Comparison of ENCODE assay signal across 30 cellular contexts in genomic region chr16:22635801-22636200, GRCh38.
DNase-seq lines count a peak whose midpoint lies in the region; ATAC-seq and TF ChIP-seq lines count a peak whose summit lies in the region.
"Had no signal": no experiment of that assay in that cellular context is flagged by ENCODE, and none has a peak within 500 bp of the region (broad histone marks: within the 10 kb centered on the region; RNA-seq: fewer than 3 reads in every experiment).

No MANE protein-coding gene starts in this region.

- peaks cover 38% of the 10 kb centered on the region for H3K4me1 ChIP-seq in iPS-15b (ENCODE audit: control insufficient read depth, insufficient read depth, low read length)
- H3K4me1 ChIP-seq in SJCRH30 = no peaks in the 10 kb centered on the region
- H3K4me1 ChIP-seq: BE2C, SJSA1 had no signal

- no peak overlapping the region for H3K4me3 Mint-ChIP-seq in activated CD8-positive, alpha-beta memory T cell treated with anti-CD3 and anti-CD28 coated beads, Interleukin-2, amount 10 ng/mL, durations not matched to agents 7 days and 5 days
- H3K4me3 Mint-ChIP-seq: CD14-positive monocyte; CD8-positive, alpha-beta memory T cell; HFFc6 had no signal

- CTCF ChIA-PET in activated CD8-positive, alpha-beta memory T cell treated with anti-CD3 and anti-CD28 coated beads, Interleukin-2, amount 10 ng/mL, durations not matched to agents 7 days and 5 days (lab: Charles Lee) = interaction anchor here (0.9 to 1.6 kb wide), 2 partner anchors 9 kb away, joined by 3 to 4 read pairs; no protein-coding TSS in a partner anchor

- H3K9me3 Mint-ChIP-seq in activated CD8-positive, alpha-beta memory T cell treated with anti-CD3 and anti-CD28 coated beads, Interleukin-2, amount 10 ng/mL, durations not matched to agents 7 days and 5 days (ENCODE audit: low read depth) = no peaks in the 10 kb centered on the region
- H3K9me3 Mint-ChIP-seq: CD14-positive monocyte; CD8-positive, alpha-beta memory T cell; HFFc6 had no signal

- ATAC-seq in activated CD8-positive, alpha-beta memory T cell treated with anti-CD3 and anti-CD28 coated beads, Interleukin-2, amount 10 ng/mL, durations not matched to agents 7 days and 5 days = no peak
- ATAC-seq: K562, Right ventricle myocardium inferior had no signal

- intact Hi-C loops in dorsolateral prefrontal cortex (cut with DNase I) = no loop called here

- H3K36me3 Mint-ChIP-seq in activated CD8-positive, alpha-beta memory T cell treated with anti-CD3 and anti-CD28 coated beads, Interleukin-2, amount 10 ng/mL, durations not matched to agents 7 days and 5 days = no peaks in the 10 kb centered on the region
- H3K36me3 Mint-ChIP-seq: CD14-positive monocyte; CD8-positive, alpha-beta memory T cell had no signal

- H3K4me3 ChIP-seq in dorsolateral prefrontal cortex = no peak overlapping the region
- H3K4me3 ChIP-seq in iPS-15b (ENCODE audit: low read depth, low read length) = no peak overlapping the region
- H3K4me3 ChIP-seq in SJCRH30 = no peak overlapping the region
- H3K4me3 ChIP-seq: HAP-1, K562, PC-9, SJSA1 had no signal

- no peaks in the 10 kb centered on the region for H3K36me3 ChIP-seq in iPS-15b (ENCODE audit: control insufficient read depth, insufficient read depth, low read length)
- no peaks in the 10 kb centered on the region for H3K36me3 ChIP-seq in SJCRH30
- H3K36me3 ChIP-seq: BE2C, HAP-1, SJSA1 had no signal

- peak overlapping the region in 39 of 59 donors; percentile 1 to 68 (median 30) for H3K27ac ChIP-seq in dorsolateral prefrontal cortex
- H3K27ac ChIP-seq in SJCRH30 = no peak overlapping the region
- H3K27ac ChIP-seq: PC-9, SJSA1 had no signal

- H3K4me1 Mint-ChIP-seq in activated CD8-positive, alpha-beta memory T cell treated with anti-CD3 and anti-CD28 coated beads, Interleukin-2, amount 10 ng/mL, durations not matched to agents 7 days and 5 days = no peaks in the 10 kb centered on the region
- H3K4me1 Mint-ChIP-seq: CD14-positive monocyte; CD8-positive, alpha-beta memory T cell had no signal

- peaks cover 24% of the 10 kb centered on the region for H3K27me3 Mint-ChIP-seq in activated CD8-positive, alpha-beta memory T cell treated with anti-CD3 and anti-CD28 coated beads, Interleukin-2, amount 10 ng/mL, durations not matched to agents 7 days and 5 days

- no peak for TF ChIP-seq CTCF in dorsolateral prefrontal cortex (IDR thresholded peaks at IDR 0.05 in 54 of 56, conservative IDR thresholded peaks at IDR 0.05 in 2 of 56; ENCODE audit: low read depth in 1 of 56, partially characterized antibody in 56 of 56)

- DNase-seq in activated CD8-positive, alpha-beta memory T cell treated with anti-CD3 and anti-CD28 coated beads, Interleukin-2, amount 10 ng/mL, durations not matched to agents 7 days and 5 days = peak; percentile 36
- no peak for DNase-seq in activated CD8-positive, alpha-beta memory T cell treated with anti-CD3 and anti-CD28 coated beads, Interleukin-2, amount 50 U/mL, for 4 hours
- DNase-seq in dorsolateral prefrontal cortex = no peak
- no peak for DNase-seq in SJCRH30
- DNase-seq in NCI-H2171 (lab: John Stamatoyannopoulos, UW) = no peak
- no peak for DNase-seq in COR-L47 (lab: John Stamatoyannopoulos, UW)
- DNase-seq: 8988T; ACHN; BE2C; Calu3; CD8-positive, alpha-beta memory T cell; DMS79 treated with DMSO at 0.1 percent for 48 hours; HFFc6; Kasumi-1; MV-4-11; NCI-H1105; NCI-H146; NCI-H1930; NCI-H2107; NCI-H446; NCI-H524 treated with DMSO at 0.1 percent for 48 hours; NCI-H774; NK-92 treated with Interleukin-12 subunit alpha and Interleukin-12 subunit beta, amount 100 ng/mL, for 24 hours had no signal

- no peak overlapping the region for H3K27ac Mint-ChIP-seq in activated CD8-positive, alpha-beta memory T cell treated with anti-CD3 and anti-CD28 coated beads, Interleukin-2, amount 10 ng/mL, durations not matched to agents 7 days and 5 days
- H3K27ac Mint-ChIP-seq: CD14-positive monocyte; CD8-positive, alpha-beta memory T cell; HFFc6 had no signal

- H3K9ac ChIP-seq in iPS-15b (ENCODE audit: low read depth, low read length) = peak overlapping the region; percentile 13

- H3K9me3 ChIP-seq in iPS-15b (ENCODE audit: control insufficient read depth, insufficient read depth, low read length) (no peaks in the 10 kb centered on the region), SJCRH30 (replicated peaks) (0 out of 2 replicates have a peak, but pooled peaks cover 3% of the 10 kb centered on the region)
- H3K9me3 ChIP-seq: BE2C, HAP-1 had no signal

- H3K27me3 ChIP-seq in dorsolateral prefrontal cortex (peaks cover 0 to 16% (median 0%) of the 10 kb centered on the region in 45 donors), iPS-15b (ENCODE audit: control insufficient read depth, insufficient read depth, low read length) (no peaks in the 10 kb centered on the region), SJCRH30 (peaks cover 9% of the 10 kb centered on the region)
- H3K27me3 ChIP-seq: BE2C had no signal
